In genomic region chr6:22364314-22364713, GRCh38 we compare ENCODE assay signal across 22 cellular contexts.
DNase-seq lines count a peak whose midpoint lies in the region; ATAC-seq, FAIRE-seq and TF ChIP-seq lines count a peak whose summit lies in the region.
"Had no signal": no experiment of that assay in that cellular context is flagged by ENCODE, and none has a peak within 500 bp of the region (broad histone marks: within the 10 kb centered on the region; RNA-seq: fewer than 3 reads in every experiment).

No MANE protein-coding gene starts in this region.

- no peaks in the 10 kb centered on the region for H3K36me3 Mint-ChIP-seq in osteocyte (ENCODE audit: unreplicated experiment)
- no peaks in the 10 kb centered on the region for H3K36me3 Mint-ChIP-seq in CD8-positive, alpha-beta memory T cell
- H3K36me3 Mint-ChIP-seq in activated CD8-positive, alpha-beta T cell treated with anti-CD3 and anti-CD28 coated beads for 36 hours (ENCODE audit: low read depth), result no peaks in the 10 kb centered on the region
- H3K36me3 Mint-ChIP-seq in activated CD4-positive, alpha-beta T cell treated with anti-CD3 and anti-CD28 coated beads, Interleukin-2, amount 10 ng/mL, durations not matched to agents 24 days and 14 days (ENCODE audit: low read depth), result no peaks in the 10 kb centered on the region
- H3K36me3 Mint-ChIP-seq: CD4-positive, alpha-beta memory T cell; stimulated activated memory B cell treated with anti-CD40 and anti-IgM and Interleukin-4, amounts not matched to agents 10 μg/mL and 1 μg/mL and 100 μg/mL, for 72 hours had no signal

- no peaks in the 10 kb centered on the region for H3K27me3 Mint-ChIP-seq in osteocyte (ENCODE audit: unreplicated experiment)
- no peaks in the 10 kb centered on the region for H3K27me3 Mint-ChIP-seq in CD8-positive, alpha-beta memory T cell
- H3K27me3 Mint-ChIP-seq in activated CD8-positive, alpha-beta T cell treated with anti-CD3 and anti-CD28 coated beads for 36 hours, result peaks cover under 1% of the 10 kb centered on the region
- H3K27me3 Mint-ChIP-seq in activated CD4-positive, alpha-beta T cell treated with anti-CD3 and anti-CD28 coated beads, Interleukin-2, amount 10 ng/mL, durations not matched to agents 24 days and 14 days, result no peaks in the 10 kb centered on the region
- H3K27me3 Mint-ChIP-seq: activated CD4-positive, alpha-beta T cell treated with anti-CD3 and anti-CD28 coated beads, Interleukin-2, amount 10 ng/mL, durations not matched to agents 7 days and 5 days; CD4-positive, alpha-beta memory T cell; stimulated activated memory B cell treated with anti-CD40 and anti-IgM and Interleukin-4, amounts not matched to agents 10 μg/mL and 1 μg/mL and 100 μg/mL, for 72 hours had no signal

- no peak for TF ChIP-seq CTCF in Panc1 (IDR thresholded peaks at IDR 0.05)
- no peak for TF ChIP-seq CTCF in osteocyte (IDR thresholded peaks at IDR 0.05)
- no peak for TF ChIP-seq CTCF in activated CD8-positive, alpha-beta T cell treated with anti-CD3 and anti-CD28 coated beads for 36 hours (IDR thresholded peaks at IDR 0.05)

- no peaks in the 10 kb centered on the region; the same call in 1 of the 2 replicates for H3K9me3 ChIP-seq in Panc1 (ENCODE audit: control insufficient read depth, insufficient read depth, low read depth, low read length)
- H3K9me3 ChIP-seq in CD8-positive, alpha-beta memory T cell (ENCODE audit: low read length), result no peaks in the 10 kb centered on the region
- H3K9me3 ChIP-seq: adrenal gland, right lobe of liver, testis had no signal

- peaks cover 14% of the 10 kb centered on the region for H3K4me1 ChIP-seq in Panc1 (ENCODE audit: control insufficient read depth, insufficient read depth, low read length)
- H3K4me1 ChIP-seq in CD8-positive, alpha-beta memory T cell (ENCODE audit: insufficient read depth, low read length), result no peaks in the 10 kb centered on the region
- H3K4me1 ChIP-seq: adrenal gland, testis had no signal

- peak overlapping the region; percentile 80 for H3K27ac ChIP-seq in Panc1 (ENCODE audit: low read length)
- peak overlapping the region; percentile 67 for H3K27ac ChIP-seq in epithelial cell of prostate
- H3K27ac ChIP-seq in CD8-positive, alpha-beta memory T cell (ENCODE audit: low read depth, low read length), result no peak overlapping the region
- H3K27ac ChIP-seq: adrenal gland, esophagus muscularis mucosa, right lobe of liver, testis had no signal

- no TSS peak for BruUV-seq in Panc1 (replicated peaks; lab: Mats Ljungman, UMichigan)

- H3K4me1 Mint-ChIP-seq in osteocyte (ENCODE audit: unreplicated experiment), result peaks cover 46% of the 10 kb centered on the region
- no peaks in the 10 kb centered on the region for H3K4me1 Mint-ChIP-seq in CD8-positive, alpha-beta memory T cell
- no peaks in the 10 kb centered on the region for H3K4me1 Mint-ChIP-seq in activated CD8-positive, alpha-beta T cell treated with anti-CD3 and anti-CD28 coated beads for 36 hours (ENCODE audit: low read depth)
- H3K4me1 Mint-ChIP-seq in activated CD4-positive, alpha-beta T cell treated with anti-CD3 and anti-CD28 coated beads, Interleukin-2, amount 10 ng/mL, durations not matched to agents 24 days and 14 days, result no peaks in the 10 kb centered on the region
- H3K4me1 Mint-ChIP-seq: activated CD4-positive, alpha-beta T cell treated with anti-CD3 and anti-CD28 coated beads, Interleukin-2, amount 10 ng/mL, durations not matched to agents 7 days and 5 days; CD4-positive, alpha-beta memory T cell; stimulated activated memory B cell treated with anti-CD40 and anti-IgM and Interleukin-4, amounts not matched to agents 10 μg/mL and 1 μg/mL and 100 μg/mL, for 72 hours had no signal

- ATAC-seq in Panc1, result peak; percentile 68
- no peak for ATAC-seq in activated CD8-positive, alpha-beta T cell treated with anti-CD3 and anti-CD28 coated beads for 36 hours
- ATAC-seq: right lobe of liver; stimulated activated memory B cell treated with anti-CD40 and anti-IgM and Interleukin-4, amounts not matched to agents 10 μg/mL and 1 μg/mL and 100 μg/mL, for 72 hours had no signal

- no peaks in the 10 kb centered on the region for H3K9me3 Mint-ChIP-seq in osteocyte (ENCODE audit: unreplicated experiment)
- peaks cover 0 to 23% (median 3%) of the 10 kb centered on the region in 5 donors for H3K9me3 Mint-ChIP-seq in CD8-positive, alpha-beta memory T cell
- peaks cover 4% of the 10 kb centered on the region for H3K9me3 Mint-ChIP-seq in activated CD8-positive, alpha-beta T cell treated with anti-CD3 and anti-CD28 coated beads for 36 hours
- H3K9me3 Mint-ChIP-seq in activated CD4-positive, alpha-beta T cell treated with anti-CD3 and anti-CD28 coated beads, Interleukin-2, amount 10 ng/mL, durations not matched to agents 24 days and 14 days, result no peaks in the 10 kb centered on the region
- H3K9me3 Mint-ChIP-seq: activated CD4-positive, alpha-beta T cell treated with anti-CD3 and anti-CD28 coated beads, Interleukin-2, amount 10 ng/mL, durations not matched to agents 7 days and 5 days had no signal

- intact Hi-C loops in Panc1 (cut with micrococcal nuclease; ENCODE audit: unreplicated experiment), result no loop called here
- intact Hi-C loops in activated CD8-positive, alpha-beta T cell treated with anti-CD3 and anti-CD28 coated beads for 36 hours (cut with micrococcal nuclease), result no loop called here
- intact Hi-C loops in activated CD4-positive, alpha-beta T cell treated with anti-CD3 and anti-CD28 coated beads, Interleukin-2, amount 10 ng/mL, durations not matched to agents 24 days and 14 days (cut with micrococcal nuclease), result no loop called here

- CTCF ChIA-PET in Panc1 (lab: Charles Lee), result no interaction called here
- CTCF ChIA-PET in CD8-positive, alpha-beta memory T cell (lab: Charles Lee), result no interaction called here
- CTCF ChIA-PET in activated CD8-positive, alpha-beta T cell treated with anti-CD3 and anti-CD28 coated beads for 36 hours (lab: Charles Lee), result no interaction called here

- TF ChIP-seq POLR2A in GM12891 (IDR thresholded peaks at IDR 0.05; ENCODE audit: low read depth, low read length), result no peak

- peak overlapping the region; percentile 77 for H3K27ac Mint-ChIP-seq in osteocyte (ENCODE audit: unreplicated experiment)
- no peak overlapping the region for H3K27ac Mint-ChIP-seq in CD8-positive, alpha-beta memory T cell
- no peak overlapping the region for H3K27ac Mint-ChIP-seq in activated CD8-positive, alpha-beta T cell treated with anti-CD3 and anti-CD28 coated beads for 36 hours
- H3K27ac Mint-ChIP-seq in activated CD4-positive, alpha-beta T cell treated with anti-CD3 and anti-CD28 coated beads, Interleukin-2, amount 10 ng/mL, durations not matched to agents 24 days and 14 days, result no peak overlapping the region
- H3K27ac Mint-ChIP-seq: activated CD4-positive, alpha-beta T cell treated with anti-CD3 and anti-CD28 coated beads, Interleukin-2, amount 10 ng/mL, durations not matched to agents 7 days and 5 days; CD4-positive, alpha-beta memory T cell; stimulated activated memory B cell treated with anti-CD40 and anti-IgM and Interleukin-4, amounts not matched to agents 10 μg/mL and 1 μg/mL and 100 μg/mL, for 72 hours had no signal

- no peak overlapping the region for H3K4me3 Mint-ChIP-seq in osteocyte (ENCODE audit: unreplicated experiment)
- H3K4me3 Mint-ChIP-seq in CD8-positive, alpha-beta memory T cell, result no peak overlapping the region
- H3K4me3 Mint-ChIP-seq in activated CD8-positive, alpha-beta T cell treated with anti-CD3 and anti-CD28 coated beads for 36 hours, result no peak overlapping the region
- no peak overlapping the region for H3K4me3 Mint-ChIP-seq in activated CD4-positive, alpha-beta T cell treated with anti-CD3 and anti-CD28 coated beads, Interleukin-2, amount 10 ng/mL, durations not matched to agents 24 days and 14 days
- H3K4me3 Mint-ChIP-seq: activated CD4-positive, alpha-beta T cell treated with anti-CD3 and anti-CD28 coated beads, Interleukin-2, amount 10 ng/mL, durations not matched to agents 7 days and 5 days; CD4-positive, alpha-beta memory T cell; stimulated activated memory B cell treated with anti-CD40 and anti-IgM and Interleukin-4, amounts not matched to agents 10 μg/mL and 1 μg/mL and 100 μg/mL, for 72 hours had no signal

- no peaks in the 10 kb centered on the region for H3K27me3 ChIP-seq in Panc1 (ENCODE audit: control insufficient read depth, insufficient read depth, low read length)
- H3K27me3 ChIP-seq in CD8-positive, alpha-beta memory T cell (ENCODE audit: insufficient read depth, low read length, poor library complexity, severe bottlenecking), result no peaks in the 10 kb centered on the region
- H3K27me3 ChIP-seq: adrenal gland, esophagus muscularis mucosa, right lobe of liver, testis had no signal

- POLR2A ChIA-PET in Panc1 (lab: Charles Lee), result no interaction called here
- POLR2A ChIA-PET in CD8-positive, alpha-beta memory T cell (lab: Charles Lee), result no interaction called here
- POLR2A ChIA-PET in activated CD8-positive, alpha-beta T cell treated with anti-CD3 and anti-CD28 coated beads for 36 hours (lab: Charles Lee), result no interaction called here

- in situ Hi-C loops in Panc1 (cut with HindIII; ENCODE audit: low pct_unique_long_range_greater_than_20kb, low sequenced_read_pairs), result no loop called here

- no peak overlapping the region for H3K4me3 ChIP-seq in Panc1 (ENCODE audit: low read depth in 2 of 2, low read length in 2 of 2)
- no peak overlapping the region for H3K4me3 ChIP-seq in CD8-positive, alpha-beta memory T cell (ENCODE audit: low read length)
- H3K4me3 ChIP-seq: adrenal gland, esophagus muscularis mucosa, right lobe of liver, testis had no signal

- peak; percentile 13 for FAIRE-seq in GM12891 (lab: Jason Lieb, UNC)
- FAIRE-seq: H1 had no signal

- no peak for DNase-seq in GM12891 (ENCODE audit: insufficient read length, low spot score)
- no peak for DNase-seq in Panc1 (ENCODE audit: low read depth, low spot score)
- DNase-seq in epithelial cell of prostate (ENCODE audit: low read depth, low spot score), result peak; percentile 66
- DNase-seq in osteocyte (ENCODE audit: extremely low spot score, unreplicated experiment), result no peak
- no peak for DNase-seq in CD8-positive, alpha-beta memory T cell
- DNase-seq in activated CD8-positive, alpha-beta T cell treated with anti-CD3 and anti-CD28 coated beads for 36 hours, result no peak
- no peak for DNase-seq in activated CD4-positive, alpha-beta T cell treated with anti-CD3 and anti-CD28 coated beads, Interleukin-2, amount 10 ng/mL, durations not matched to agents 24 days and 14 days
- DNase-seq: activated CD4-positive, alpha-beta T cell treated with anti-CD3 and anti-CD28 coated beads, Interleukin-2, amount 10 ng/mL, durations not matched to agents 7 days and 5 days; activated gamma-delta T cell; adrenal gland; caudate nucleus; CD4-positive, alpha-beta memory T cell; left ventricle myocardium superior; NCI-H1417 treated with DMSO at 0.1 percent for 48 hours; NK-92 treated with Interleukin-12 subunit alpha and Interleukin-12 subunit beta, amount 100 ng/mL, for 24 hours; right lobe of liver; RPMI8226; SW 1271; testis had no signal

- H3K36me3 ChIP-seq in Panc1 (ENCODE audit: control insufficient read depth, insufficient read depth, low read length), result no peaks in the 10 kb centered on the region
- H3K36me3 ChIP-seq in CD8-positive, alpha-beta memory T cell (ENCODE audit: insufficient read depth, low read length), result no peaks in the 10 kb centered on the region
- H3K36me3 ChIP-seq: adrenal gland, esophagus muscularis mucosa, right lobe of liver had no signal

TF ChIP-seq in GM12891, 5 proteins besides CTCF, POLR2A, EP300 and RAD21 (continues in another document):
- TF ChIP-seq PAX5 (IDR thresholded peaks at IDR 0.05; ENCODE audit: insufficient read depth, low read length, severe bottlenecking) (no peak), POU2F2 (IDR thresholded peaks at IDR 0.05; ENCODE audit: low read depth, low read length) (no peak)
